Comparison of ENCODE assay signal across 17 cellular contexts in genomic region chr2:29157131-29157530, GRCh38.
"Had no signal": no experiment of that assay in that cellular context is flagged by ENCODE, and none has a peak within 500 bp of the region (broad histone marks: within the 10 kb centered on the region; RNA-seq: fewer than 3 reads in every experiment).

No MANE protein-coding gene starts in this region.

- H3K27ac Mint-ChIP-seq: dendritic cell treated with granulocyte-macrophage colony-stimulating factor and Interleukin-4, amounts not matched to agents 40 ng/mL and 50 ng/mL, for 4 days; effector memory CD8-positive, alpha-beta T cell had no signal

- H3K27me3 ChIP-seq: heart right ventricle, stomach had no signal

- H3K4me3 ChIP-seq: heart right ventricle, stomach had no signal

- H3K4me3 Mint-ChIP-seq: dendritic cell treated with granulocyte-macrophage colony-stimulating factor and Interleukin-4, amounts not matched to agents 40 ng/mL and 50 ng/mL, for 4 days; effector memory CD8-positive, alpha-beta T cell; naive thymus-derived CD8-positive, alpha-beta T cell had no signal

- H3K27ac ChIP-seq: heart right ventricle, stomach had no signal

- H3K9me3 ChIP-seq: heart right ventricle, stomach had no signal

- H3K4me1 ChIP-seq: stomach had no signal

- FAIRE-seq: colon, islet of Langerhans, small intestine had no signal

- ATAC-seq: effector memory CD8-positive, alpha-beta T cell; heart right ventricle; naive thymus-derived CD8-positive, alpha-beta T cell; sciatic nerve had no signal

- DNase-seq: effector memory CD8-positive, alpha-beta T cell; foreskin melanocyte; heart right ventricle; hypothalamus; kidney glomerular epithelial cell; naive thymus-derived CD8-positive, alpha-beta T cell; posterior cingulate gyrus; small intestine; stimulated activated CD4-positive, alpha-beta T cell treated with anti-CD3 and anti-CD28 coated beads, Interleukin-12 subunit alpha, Interleukin-12 subunit beta, amount 100 ng/mL, for 4 hours; stimulated activated naive CD4-positive, alpha-beta T cell; stomach; substantia nigra; trophoblast cell had no signal

- H3K27me3 Mint-ChIP-seq: dendritic cell treated with granulocyte-macrophage colony-stimulating factor and Interleukin-4, amounts not matched to agents 40 ng/mL and 50 ng/mL, for 4 days; effector memory CD8-positive, alpha-beta T cell; naive thymus-derived CD8-positive, alpha-beta T cell had no signal
